Comparison of ENCODE assay signal across 9 cellular contexts in the genomic region with DNA sequence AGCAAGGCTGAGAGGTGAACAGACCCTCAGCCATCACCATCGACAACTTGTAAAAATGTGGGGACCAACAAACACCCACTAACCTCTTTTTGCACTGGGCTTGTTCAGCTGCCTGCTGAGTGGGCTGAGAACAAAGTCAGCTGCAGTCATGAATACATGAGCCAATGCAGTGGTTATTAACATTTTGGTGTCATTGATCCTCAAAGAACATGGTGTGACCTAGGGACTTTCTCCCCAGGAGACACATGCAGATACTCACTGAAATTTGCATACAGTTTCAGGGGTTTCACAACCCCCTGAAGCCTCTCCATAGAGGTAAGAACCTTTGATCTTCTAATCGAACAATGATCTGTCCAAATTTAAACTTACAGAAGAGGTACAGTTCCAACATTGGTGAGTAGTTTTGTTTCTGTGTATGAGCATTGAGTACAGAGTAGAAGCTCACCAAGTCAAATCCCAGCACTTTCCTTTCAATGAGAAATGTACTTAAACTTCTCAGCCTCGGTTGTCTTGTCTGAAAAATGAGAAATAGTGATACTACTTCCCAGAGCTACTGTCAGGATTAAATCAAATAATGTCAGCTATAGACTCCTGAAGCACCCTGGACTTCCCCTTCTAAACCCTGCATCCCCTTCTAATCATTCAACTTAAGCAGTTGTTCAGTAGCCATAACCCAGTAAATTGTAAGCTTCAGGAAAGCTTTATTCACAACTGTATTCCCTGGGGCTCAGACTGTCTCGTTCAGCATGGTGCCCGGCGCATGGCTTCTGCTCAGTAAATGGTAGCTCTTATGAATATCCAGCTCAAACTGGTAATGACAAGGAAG.
DNase-seq lines count a peak whose midpoint lies in the region; ATAC-seq and TF ChIP-seq lines count a peak whose summit lies in the region.
"Had no signal": no experiment of that assay in that cellular context is flagged by ENCODE, and none has a peak within 500 bp of the region (broad histone marks: within the 10 kb centered on the region; RNA-seq: fewer than 3 reads in every experiment).

No MANE protein-coding gene starts in this region.

- H3K27me3 Mint-ChIP-seq in endodermal cell (ENCODE audit: insufficient read depth) = no peaks in the 10 kb centered on the region

- peaks cover 13% of the 10 kb centered on the region for H3K4me1 ChIP-seq in endodermal cell (ENCODE audit: control insufficient read depth, insufficient read depth, low read length)

- no peaks in the 10 kb centered on the region for H3K36me3 ChIP-seq in endodermal cell (ENCODE audit: control insufficient read depth, insufficient read depth, low read length)
- H3K36me3 ChIP-seq: MG63 had no signal

- no peaks in the 10 kb centered on the region for H3K27me3 ChIP-seq in endodermal cell (ENCODE audit: control insufficient read depth, insufficient read depth, low read length, poor library complexity, severe bottlenecking)
- H3K27me3 ChIP-seq: MG63 had no signal

- no peaks in the 10 kb centered on the region for H3K9me3 ChIP-seq in endodermal cell (ENCODE audit: control insufficient read depth, low read length)
- H3K9me3 ChIP-seq: MG63 had no signal

- ATAC-seq in GM18499 (IDR thresholded peaks at IDR 0.05; ENCODE audit: insufficient read depth, unreplicated experiment) (peak; percentile 89), GM19438 (IDR thresholded peaks at IDR 0.05; ENCODE audit: low read depth, unreplicated experiment) (peak; percentile 81), HG03097 (IDR thresholded peaks at IDR 0.05; ENCODE audit: low FRiP score, unreplicated experiment) (peak; percentile 71)

- peak overlapping the region; percentile 23 for H3K4me3 ChIP-seq in endodermal cell (ENCODE audit: low read length)
- H3K4me3 ChIP-seq: MG63 had no signal

- peak overlapping the region; percentile 65 for H3K27ac Mint-ChIP-seq in endodermal cell

- no peak for TF ChIP-seq CTCF in endodermal cell (conservative IDR thresholded peaks at IDR 0.05)

- H3K9ac ChIP-seq in endodermal cell (ENCODE audit: extremely low read depth, low read length, poor library complexity, severe bottlenecking) = no peak overlapping the region

- no peaks in the 10 kb centered on the region for H3K36me3 Mint-ChIP-seq in endodermal cell (ENCODE audit: low read depth)

- peaks cover 20% of the 10 kb centered on the region for H3K4me1 Mint-ChIP-seq in endodermal cell

- H3K4me3 Mint-ChIP-seq in endodermal cell = no peak overlapping the region

- peak overlapping the region; percentile 34 for H3K27ac ChIP-seq in endodermal cell (ENCODE audit: low read depth, low read length)

- DNase-seq in endodermal cell (no peak), midbrain (lab: John Stamatoyannopoulos, UW) (no peak), A172 (ENCODE audit: low spot score) (no peak), ureter (ENCODE audit: low spot score) (no peak), DMS 273 treated with DMSO at 0.1 percent for 48 hours (lab: John Stamatoyannopoulos, UW) (no peak)
- DNase-seq: MG63 had no signal

- WGBS in endodermal cell (ENCODE audit: insufficient coverage in 1 of 2, insufficient read length in 1 of 2), 2 experiments = 89 to 92% methylated on average over 5 to 6 of the region's 6 CpGs

- H3K9me3 Mint-ChIP-seq in endodermal cell = no peaks in the 10 kb centered on the region
